ENCODE assay signal across 36 cellular contexts in the genomic region with DNA sequence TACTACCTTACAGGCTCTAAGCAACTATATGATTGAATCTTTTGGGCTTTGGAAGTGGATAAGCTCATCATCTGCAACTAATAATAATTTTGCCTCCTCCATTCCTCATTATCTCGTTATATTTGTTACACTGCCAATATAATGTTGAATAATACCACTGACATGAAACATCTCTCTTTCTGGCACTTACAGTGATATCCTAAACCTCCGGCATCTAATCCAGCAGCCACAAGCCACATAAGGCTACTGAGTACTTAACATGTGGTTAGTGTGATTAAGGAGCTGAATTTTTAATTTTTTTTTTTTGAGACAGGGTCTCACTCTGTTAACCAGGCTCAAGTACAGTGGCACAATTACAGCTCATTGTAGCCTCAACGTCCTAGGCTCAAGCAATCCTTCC. TPM values are rescaled to one million over a fixed set of nuclear protein-coding genes. Genes with fewer than 3 reads are reported as not detected.
DNase-seq lines count a peak whose midpoint lies in the region; ATAC-seq and TF ChIP-seq lines count a peak whose summit lies in the region.
"Had no signal": no experiment of that assay in that cellular context is flagged by ENCODE, and none has a peak within 500 bp of the region (broad histone marks: within the 10 kb centered on the region; RNA-seq: fewer than 3 reads in every experiment).

No MANE protein-coding gene starts in this region.

- no peaks in the 10 kb centered on the region for H3K27me3 Mint-ChIP-seq in mesothelial cell of epicardium (ENCODE audit: low read depth)

- H3K4me1 ChIP-seq in vagina = peaks cover 97% of the 10 kb centered on the region

- H3K27me3 ChIP-seq in vagina = no peaks in the 10 kb centered on the region
- H3K27me3 ChIP-seq in dorsolateral prefrontal cortex = no peaks in the 10 kb centered on the region
- H3K27me3 ChIP-seq: hepatocyte, left lung, pancreas, tibial artery had no signal

- no peak for TF ChIP-seq POLR2A in vagina (IDR thresholded peaks at IDR 0.05)

- H3K4me3 Mint-ChIP-seq in mesothelial cell of epicardium = no peak overlapping the region
- H3K4me3 Mint-ChIP-seq: activated naive CD4-positive, alpha-beta T cell treated with anti-CD3 and anti-CD28 coated beads for 36 hours; B cell; CD8-positive, alpha-beta memory T cell; central memory CD8-positive, alpha-beta T cell; immature natural killer cell; natural killer cell treated with Interleukin-12 subunit alpha and Interleukin-12 subunit beta and Interleukin-15 and Interleukin-18, amount 100 ng/mL, for 72 hours had no signal

- no peak for TF ChIP-seq CTCF in mesothelial cell of epicardium (IDR thresholded peaks at IDR 0.05; ENCODE audit: unreplicated experiment)
- TF ChIP-seq CTCF in vagina (IDR thresholded peaks at IDR 0.05) = no peak
- no peak for TF ChIP-seq CTCF in dorsolateral prefrontal cortex (IDR thresholded peaks at IDR 0.05 in 54 of 56, conservative IDR thresholded peaks at IDR 0.05 in 2 of 56; ENCODE audit: low read depth in 1 of 56, partially characterized antibody in 56 of 56)

- peaks cover 6% of the 10 kb centered on the region for H3K36me3 Mint-ChIP-seq in mesothelial cell of epicardium
- H3K36me3 Mint-ChIP-seq: CD8-positive, alpha-beta memory T cell; immature natural killer cell; natural killer cell treated with Interleukin-12 subunit alpha and Interleukin-12 subunit beta and Interleukin-15 and Interleukin-18, amount 100 ng/mL, for 72 hours had no signal

- H3K27ac ChIP-seq in vagina = peak overlapping the region; percentile 33
- H3K27ac ChIP-seq in dorsolateral prefrontal cortex = peak overlapping the region in 4 of 59 donors; percentile 16 to 41 (median 34)
- H3K27ac ChIP-seq: hepatocyte, HL-60, pancreas, tibial artery, WERI-Rb-1 had no signal

- intact Hi-C loops in Right ventricle myocardium inferior (cut with DNase I) = no loop called here
- intact Hi-C loops in Right ventricle myocardium superior (cut with DNase I) = no loop called here
- intact Hi-C loops in vagina (cut with DNase I) = loop anchor here (10.0 kb wide), 1 partner anchor 107 kb away; a partner anchor contains a TSS
- intact Hi-C loops in dorsolateral prefrontal cortex (cut with DNase I) = no loop called here

- H3K36me3 ChIP-seq in vagina = no peaks in the 10 kb centered on the region
- H3K36me3 ChIP-seq: left lung, pancreas, tibial artery had no signal

- H3K9me3 Mint-ChIP-seq in mesothelial cell of epicardium = no peaks in the 10 kb centered on the region
- H3K9me3 Mint-ChIP-seq: activated naive CD4-positive, alpha-beta T cell treated with anti-CD3 and anti-CD28 coated beads for 36 hours; CD8-positive, alpha-beta memory T cell; central memory CD8-positive, alpha-beta T cell; immature natural killer cell; natural killer cell treated with Interleukin-12 subunit alpha and Interleukin-12 subunit beta and Interleukin-15 and Interleukin-18, amount 100 ng/mL, for 72 hours had no signal

- no peak overlapping the region for H3K4me3 ChIP-seq in vagina
- no peak overlapping the region for H3K4me3 ChIP-seq in dorsolateral prefrontal cortex
- H3K4me3 ChIP-seq: hepatocyte, left lung, pancreas, tibial artery had no signal

- DNase-seq in Right ventricle myocardium inferior (ENCODE audit: missing footprints) = peak; percentile 2
- no peak for DNase-seq in Right ventricle myocardium superior
- DNase-seq in astrocyte of the hippocampus (ENCODE audit: low read depth, low spot score) = peak; percentile 71
- no peak for DNase-seq in mesothelial cell of epicardium (ENCODE audit: low spot score in 2 of 2, unreplicated experiment in 2 of 2)
- no peak for DNase-seq in vagina (ENCODE audit: extremely low spot score in 2 of 2)
- DNase-seq in dorsolateral prefrontal cortex = no peak
- no peak for DNase-seq in GDM1 (lab: John Stamatoyannopoulos, UW)
- DNase-seq: activated CD4-positive, alpha-beta T cell treated with anti-CD3 and anti-CD28 coated beads, Interleukin-2, amount 50 U/mL, for 1 hour; activated naive CD4-positive, alpha-beta T cell treated with anti-CD3 and anti-CD28 coated beads for 36 hours; amniotic stem cell; CD8-positive, alpha-beta memory T cell; DMS53; foreskin melanocyte; immature natural killer cell; Kasumi-1; left lung; midbrain; NCI-H1048; NCI-H187 treated with DMSO at 0.1 percent for 48 hours; NCI-H526 treated with DMSO at 0.1 percent for 48 hours; pancreas; stimulated activated CD4-positive, alpha-beta T cell treated with anti-CD3 and anti-CD28 coated beads, Interleukin-4, amount 100 ng/mL, for 4 hours; stimulated activated naive CD4-positive, alpha-beta T cell treated with Interleukin-2 at 50 U/mL for 16 hours; tibial artery; WERI-Rb-1 had no signal

- H3K4me1 Mint-ChIP-seq in mesothelial cell of epicardium = peaks cover 58% of the 10 kb centered on the region
- H3K4me1 Mint-ChIP-seq: central memory CD8-positive, alpha-beta T cell; immature natural killer cell had no signal

- peak overlapping the region; percentile 59 for H3K27ac Mint-ChIP-seq in mesothelial cell of epicardium
- H3K27ac Mint-ChIP-seq: activated naive CD4-positive, alpha-beta T cell treated with anti-CD3 and anti-CD28 coated beads for 36 hours; B cell; CD8-positive, alpha-beta memory T cell; immature natural killer cell; natural killer cell treated with Interleukin-12 subunit alpha and Interleukin-12 subunit beta and Interleukin-15 and Interleukin-18, amount 100 ng/mL, for 72 hours had no signal

- H3K9me3 ChIP-seq in vagina = no peaks in the 10 kb centered on the region
- H3K9me3 ChIP-seq: left lung, pancreas, tibial artery had no signal

- ATAC-seq in Right ventricle myocardium inferior (no peak), Right ventricle myocardium superior (ENCODE audit: poor library complexity) (no peak), HG02763 (IDR thresholded peaks at IDR 0.05; ENCODE audit: unreplicated experiment) (no peak)
- ATAC-seq: HepG2; left lung; natural killer cell treated with Interleukin-12 subunit alpha and Interleukin-12 subunit beta and Interleukin-15 and Interleukin-18, amount 100 ng/mL, for 72 hours; pancreas; right cardiac atrium had no signal

RNA-seq across cellular contexts. Expression of a gene that starts 9.6 kb away (rescaled TPM):
- total RNA-seq in Right ventricle myocardium inferior (58.8 TPM), Right ventricle myocardium superior (53.0 TPM), mesothelial cell of epicardium (68.4 to 71.3 TPM (median 70.3 TPM) in 3 replicates), vagina (73.7 TPM), dorsolateral prefrontal cortex (100 to 1,000 TPM in 13 of 120 experiments, 10 to 100 TPM in 107; 47.4 to 222 (median 76.7) TPM)

RNA-seq across cellular contexts. Expression of a gene that starts 40.5 kb away (rescaled TPM):
- total RNA-seq in Right ventricle myocardium inferior (not detected), Right ventricle myocardium superior (not detected), mesothelial cell of epicardium (0.40 TPM in 1 of 3 replicates, not detected in the others), vagina (not detected), dorsolateral prefrontal cortex (1 to 10 TPM in 2 of 120 experiments, under 1 TPM in 7, not detected in 111; 0.46 to 1.6 (median 0.68) TPM)
- total RNA-seq: A172; activated naive CD4-positive, alpha-beta T cell treated with anti-CD3 and anti-CD28 coated beads for 36 hours; B cell; CD8-positive, alpha-beta memory T cell; endothelial cell of umbilical vein; hepatocyte; left lung; natural killer cell treated with Interleukin-12 subunit alpha and Interleukin-12 subunit beta and Interleukin-15 and Interleukin-18, amount 100 ng/mL, for 72 hours; right cardiac atrium; RPMI7951 had no signal

Comparison
In these comparisons a context has a peak if more than half of its experiments do, and no peak if none do; other contexts are left out.
1. DNase-seq: peak in Right ventricle myocardium inferior (single experiment) and astrocyte of the hippocampus (single experiment); none in Right ventricle myocardium superior (single experiment), mesothelial cell of epicardium (0 of 2), vagina (0 of 2), dorsolateral prefrontal cortex (0 of 10) and GDM1 (single experiment).